ENCODE assay signal across 2 cellular contexts in genomic region chr2:176922545-176922944, GRCh38.
DNase-seq lines count a peak whose midpoint lies in the region; ATAC-seq, FAIRE-seq and TF ChIP-seq lines count a peak whose summit lies in the region.
"Not testable (repeated sequence)": the region's sequence is repeated elsewhere in the genome, so short reads cannot be mapped to it uniquely, and the experiment has no call there.

No MANE protein-coding gene starts in this region.

- WGBS in K562 (ENCODE audit: insufficient coverage, low coverage, missing lambda C conversion rate) = 9% methylated on average over 3 of the region's 3 CpGs

- not testable (repeated sequence) for ATAC-seq in K562

- H3K4me1 ChIP-seq in HEK293 (ENCODE audit: control insufficient read depth, insufficient read depth, low read length); K562 (replicated peaks in 1 of 2; ENCODE audit: control insufficient read depth in 2 of 2, insufficient read depth in 2 of 2, low read length in 2 of 2): not testable (repeated sequence)

- not testable (repeated sequence) for H3K36me3 ChIP-seq in HEK293 (ENCODE audit: control insufficient read depth in 2 of 2, insufficient read depth in 1 of 2, low read length in 2 of 2); K562 (ENCODE audit: control insufficient read depth, insufficient read depth, low read length)

- DNase-seq in K562 (ENCODE audit: extremely low read depth in 1 of 4, low spot score in 3 of 4) = not testable (repeated sequence)

- H3K9me3 ChIP-seq in HEK293 (ENCODE audit: control insufficient read depth, insufficient read depth, low read depth, low read length); K562 (replicated peaks; ENCODE audit: control insufficient read depth, insufficient read depth, low read depth, low read length): not testable (repeated sequence)

- not testable (repeated sequence) for H3K27ac ChIP-seq in HEK293 (ENCODE audit: extremely low read depth, low read depth, low read length); K562 (ENCODE audit: extremely low read depth, low read depth, low read length)

- not testable (repeated sequence) for H3K79me2 ChIP-seq in K562 (ENCODE audit: control insufficient read depth, insufficient read depth, low read length)

- in situ Hi-C loops in K562 (cut with MboI) = not testable (repeated sequence)

- H4K20me1 ChIP-seq in K562 (replicated peaks; ENCODE audit: control insufficient read depth, insufficient read depth, low read length) = not testable (repeated sequence)

- H3K4me2 ChIP-seq in K562 (ENCODE audit: insufficient read depth, low read length) = not testable (repeated sequence)

- H3K9me1 ChIP-seq in K562 (ENCODE audit: control insufficient read depth, insufficient read depth, low read length) = not testable (repeated sequence)

- CTCF ChIA-PET in HEK293 (lab: Yijun Ruan, JAX); K562 (lab: Yijun Ruan, JAX; ENCODE audit: low intra/inter-chr PET ratio): not testable (repeated sequence)

- TF ChIP-seq POLR2A in K562 (conservative IDR thresholded peaks at IDR 0.05) = not testable (repeated sequence)

- H2AFZ ChIP-seq in K562 (ENCODE audit: low read depth, low read length) = not testable (repeated sequence)

- TF ChIP-seq RAD21 in K562 (CRISPR knock-in tag; conservative IDR thresholded peaks at IDR 0.05 in 1 of 2, IDR thresholded peaks at IDR 0.05 in 1 of 2) = not testable (repeated sequence)

- H3K9ac ChIP-seq in K562 (ENCODE audit: insufficient read depth in 1 of 2, low read depth in 2 of 2, low read length in 2 of 2) = not testable (repeated sequence)

- TF ChIP-seq CTCF in HEK293 (tag by site-specific recombination; IDR thresholded peaks at IDR 0.05); K562 (IDR thresholded peaks at IDR 0.05 in 2 of 3, conservative IDR thresholded peaks at IDR 0.05 in 1 of 3; ENCODE audit: insufficient read depth in 2 of 3, low read depth in 1 of 3, low read length in 3 of 3): not testable (repeated sequence)

- not testable (repeated sequence) for TF ChIP-seq EP300 in K562 (IDR thresholded peaks at IDR 0.05; ENCODE audit: low read length)

- not testable (repeated sequence) for BruUV-seq in K562 (replicated peaks; lab: Mats Ljungman, UMichigan)

- H3K27me3 ChIP-seq in K562 (ENCODE audit: control insufficient read depth in 2 of 2, insufficient read depth in 2 of 2, low read length in 2 of 2) = not testable (repeated sequence)

- not testable (repeated sequence) for H3K4me3 ChIP-seq in HEK293 (ENCODE audit: low read depth, low read length); K562

- intact Hi-C loops in K562 (cut with micrococcal nuclease) = not testable (repeated sequence)

- not testable (repeated sequence) for FAIRE-seq in K562 (lab: Jason Lieb, UNC)

- POLR2A ChIA-PET in HEK293 (lab: Yijun Ruan, JAX) = not testable (repeated sequence)
- POLR2A ChIA-PET in K562 (lab: Yijun Ruan, JAX) = interaction anchor here (0.6 kb wide), 1 partner anchor 150 kb away, joined by 3 read pairs; no protein-coding TSS in a partner anchor

TF ChIP-seq in HEK293, 187 proteins besides CTCF, POLR2A, EP300 and RAD21:
- TF ChIP-seq ZNF580 (tag by site-specific recombination; IDR thresholded peaks at IDR 0.05) (peak; percentile 52; the same call in 1 of the 2 replicates), ZNF146 (tag by site-specific recombination; IDR thresholded peaks at IDR 0.05) (peak; percentile 85)

TF ChIP-seq in K562, 482 proteins besides CTCF, POLR2A, EP300 and RAD21:
- peak; percentile 38 for TF ChIP-seq ZNF146 (CRISPR knock-in tag; IDR thresholded peaks at IDR 0.05; ENCODE audit: unreplicated experiment)
